Comparison of ENCODE assay signal across 29 cellular contexts in genomic region chrX:133953078-133953477, GRCh38. TPM values are rescaled to one million over a fixed set of nuclear protein-coding genes. Genes with fewer than 3 reads are reported as not detected.
"Had no signal": no experiment of that assay in that cellular context is flagged by ENCODE, and none has a peak within 500 bp of the region (broad histone marks: within the 10 kb centered on the region; RNA-seq: fewer than 3 reads in every experiment).

No MANE protein-coding gene starts in this region.

- H3K9ac ChIP-seq: neural progenitor cell, parathyroid adenoma had no signal

- H3K27me3 ChIP-seq: neural progenitor cell, ovary, suprapubic skin, testis, tibial artery, transverse colon, upper lobe of right lung, uterus had no signal

- DNase-seq: natural killer cell; occipital lobe; ovary; posterior cingulate gyrus; psoas muscle; right cardiac atrium; spleen; stimulated activated CD4-positive, alpha-beta T cell treated with anti-CD3 and anti-CD28 coated beads, Interleukin-12 subunit alpha, Interleukin-12 subunit beta, amount 100 ng/mL, for 4 hours; stimulated activated CD4-positive, alpha-beta T cell treated with anti-CD3 and anti-CD28 coated beads, Interleukin-1b, Interleukin-23, amount 100 ng/mL, for 48 hours; stimulated activated CD4-positive, alpha-beta T cell treated with anti-CD3 and anti-CD28 coated beads, Interleukin-4, amount 100 ng/mL, for 1 hour; stimulated activated CD4-positive, alpha-beta T cell treated with anti-CD3 and anti-CD28 coated beads, Interleukin-4, amount 100 ng/mL, for 4 hours; stimulated activated CD8-positive, alpha-beta memory T cell treated with anti-CD3 and anti-CD28 coated beads, Interleukin-4, amount 100 ng/mL, for 48 hours; stimulated activated naive CD4-positive, alpha-beta T cell; stimulated activated naive CD8-positive, alpha-beta T cell treated with anti-CD3 and anti-CD28 coated beads, Interleukin-15, amount 100 ng/mL, for 72 hours; stimulated activated naive CD8-positive, alpha-beta T cell treated with anti-CD3 and anti-CD28 coated beads, Interleukin-15, Interleukin-2, amounts not matched to agents 100 U/mL and 50 U/mL, for 24 hours; substantia nigra; testis; tibial artery; transverse colon; upper lobe of right lung; uterus had no signal

- H3K4me2 ChIP-seq: neural progenitor cell, smooth muscle cell had no signal

- H3K9me3 ChIP-seq: ovary, psoas muscle, spleen, suprapubic skin, testis, tibial artery, transverse colon, upper lobe of right lung, uterus had no signal

- H3K36me3 ChIP-seq: ovary, spleen, suprapubic skin, tibial artery, transverse colon, upper lobe of right lung, uterus had no signal

- H3K4me1 ChIP-seq: neural progenitor cell, parathyroid adenoma, psoas muscle, spleen, suprapubic skin, testis, tibial artery, transverse colon, upper lobe of right lung, uterus had no signal

- ATAC-seq: natural killer cell; psoas muscle; right cardiac atrium; sciatic nerve; stimulated activated memory B cell treated with anti-CD40 and anti-IgM and Interleukin-4, amounts not matched to agents 10 μg/mL and 1 μg/mL and 100 μg/mL, for 72 hours; stimulated activated naive CD8-positive, alpha-beta T cell treated with anti-CD3 and anti-CD28 coated beads, Interleukin-15, amount 100 ng/mL, for 72 hours; stimulated activated naive CD8-positive, alpha-beta T cell treated with anti-CD3 and anti-CD28 coated beads, Interleukin-15, Interleukin-2, amounts not matched to agents 100 U/mL and 50 U/mL, for 24 hours; upper lobe of right lung had no signal

- H3K4me3 ChIP-seq: neural progenitor cell, ovary, psoas muscle, skin epidermis, smooth muscle cell, spleen, suprapubic skin, testis, tibial artery, transverse colon, upper lobe of right lung, uterus had no signal

- H3K27ac ChIP-seq: neural progenitor cell, ovary, parathyroid adenoma, psoas muscle, skin epidermis, spleen, suprapubic skin, testis, tibial artery, transverse colon, upper lobe of right lung, uterus had no signal

- H2AFZ ChIP-seq: neural progenitor cell, parathyroid adenoma had no signal

- H3K79me2 ChIP-seq: parathyroid adenoma had no signal

RNA-seq across cellular contexts. Expression of gene GPC3, which starts 32.3 kb away (rescaled TPM):
- total RNA-seq: natural killer cell, osteoblast had no signal
